Comparison of ENCODE assay signal across 18 cellular contexts in genomic region chr3:59268170-59268569, GRCh38.
DNase-seq lines count a peak whose midpoint lies in the region; ATAC-seq and TF ChIP-seq lines count a peak whose summit lies in the region.
"Had no signal": no experiment of that assay in that cellular context is flagged by ENCODE, and none has a peak within 500 bp of the region (broad histone marks: within the 10 kb centered on the region; RNA-seq: fewer than 3 reads in every experiment).

No MANE protein-coding gene starts in this region.

- no peak for TF ChIP-seq RAD21 in IMR-90 (IDR thresholded peaks at IDR 0.05; ENCODE audit: low read length)

- 0 out of 2 replicates have a peak overlapping the region, but pooled peaks have one; percentile 5 for H3K14ac ChIP-seq in IMR-90 (replicated peaks; ENCODE audit: low read depth, low read length)

- TF ChIP-seq POLR2A in IMR-90 (IDR thresholded peaks at IDR 0.05; ENCODE audit: low read depth, low read length) (no peak), thyroid gland (IDR thresholded peaks at IDR 0.05) (no peak)

- H3K18ac ChIP-seq in IMR-90 (ENCODE audit: low read depth, low read length), result peak overlapping the region; percentile 92

- H3K4ac ChIP-seq in IMR-90 (ENCODE audit: low read depth, low read length), result no peak overlapping the region; the same call in 1 of the 2 replicates

- peak overlapping the region; percentile 36 for H4K91ac ChIP-seq in IMR-90 (ENCODE audit: insufficient read depth, low read depth, low read length)

- H2BK120ac ChIP-seq in IMR-90 (ENCODE audit: low read depth, low read length), result peak overlapping the region; percentile 45

- 0 out of 2 replicates have a peak overlapping the region, but pooled peaks have one; percentile 8 for H2BK20ac ChIP-seq in IMR-90 (ENCODE audit: low read depth, low read length)

- no peak overlapping the region for H3K9ac ChIP-seq in IMR-90 (ENCODE audit: low read depth, low read length)
- H3K9ac ChIP-seq: SK-N-SH had no signal

- H2BK15ac ChIP-seq in IMR-90 (ENCODE audit: low read depth, low read length), result peak overlapping the region; percentile 42; the same call in 1 of the 3 replicates

- H3K4me3 ChIP-seq in IMR-90 (ENCODE audit: insufficient read depth, low read depth, low read length) (no peak overlapping the region), fibroblast of the aortic adventitia (ENCODE audit: low read depth, low read length) (no peak overlapping the region), thyroid gland (replicated peaks in 1 of 3) (no peak overlapping the region)
- H3K4me3 ChIP-seq: GM12878, HAP-1 had no signal

- peaks cover 7% of the 10 kb centered on the region; the same call in 1 of the 2 replicates for H3K9me1 ChIP-seq in IMR-90 (ENCODE audit: insufficient read depth, low read length)

- no TSS peak for BruUV-seq in IMR-90 (replicated peaks; lab: Mats Ljungman, UMichigan)

- no peaks in the 10 kb centered on the region for H3K9me3 ChIP-seq in IMR-90 (ENCODE audit: control insufficient read depth, insufficient read depth, low read length)
- H3K9me3 ChIP-seq in thyroid gland, result no peaks in the 10 kb centered on the region
- H3K9me3 ChIP-seq: HAP-1, SK-N-SH had no signal

- H4K20me1 ChIP-seq in IMR-90 (ENCODE audit: insufficient read depth, low read length), result no peaks in the 10 kb centered on the region

- H3K4me1 ChIP-seq in IMR-90 (ENCODE audit: control insufficient read depth, insufficient read depth, low read length) (peaks cover 6% of the 10 kb centered on the region), thyroid gland (peaks cover 3 to 8% of the 10 kb centered on the region in 2 donors)
- H3K4me1 ChIP-seq: HAP-1 had no signal

- H4K5ac ChIP-seq in IMR-90 (ENCODE audit: low read depth, low read length), result peak overlapping the region; percentile 85

- H2AK5ac ChIP-seq in IMR-90 (ENCODE audit: low read depth, low read length), result peak overlapping the region; percentile 37

- POLR2A ChIA-PET in IMR-90 (lab: Charles Lee; ENCODE audit: unreplicated experiment), result no interaction called here

- no peak overlapping the region for H2AFZ ChIP-seq in IMR-90 (replicated peaks; ENCODE audit: low read length, poor library complexity)

- peak overlapping the region; percentile 56 for H2BK5ac ChIP-seq in IMR-90 (ENCODE audit: low read depth, low read length, poor library complexity, severe bottlenecking)

- H4K8ac ChIP-seq in IMR-90 (ENCODE audit: low read depth in 2 of 2, low read length in 2 of 2), result peak overlapping the region in 1 of 2 experiments; percentile 6; a peak in 2 of 4 replicates

- TF ChIP-seq CTCF in IMR-90 (conservative IDR thresholded peaks at IDR 0.05; ENCODE audit: low read depth, low read length), result no peak
- no peak for TF ChIP-seq CTCF in fibroblast of the aortic adventitia (IDR thresholded peaks at IDR 0.05; ENCODE audit: insufficient read depth, low read length)
- no peak for TF ChIP-seq CTCF in thyroid gland (IDR thresholded peaks at IDR 0.05)
- no peak for TF ChIP-seq CTCF in GM10266 (IDR thresholded peaks at IDR 0.05; ENCODE audit: control insufficient read depth, insufficient read depth, low read depth, missing control alignments)

- ATAC-seq in IMR-90 (ENCODE audit: low read depth) (peak; percentile 78), SK-N-SH treated with all-trans-retinoic acid at 6 μM for 48 hours (no peak; the same call in 2 of the 3 replicates)
- ATAC-seq: GM12878, PC-3, Right ventricle myocardium inferior had no signal

- H3K27me3 ChIP-seq in IMR-90 (ENCODE audit: control insufficient read depth, insufficient read depth, low read length), result no peaks in the 10 kb centered on the region
- H3K27me3 ChIP-seq in thyroid gland, result no peaks in the 10 kb centered on the region

- no peak overlapping the region for H2AK9ac ChIP-seq in IMR-90 (replicated peaks; ENCODE audit: low read depth, low read length, poor library complexity)

- CTCF ChIA-PET in IMR-90 (lab: Yijun Ruan, JAX), result no interaction called here

- no peak overlapping the region for H3K23ac ChIP-seq in IMR-90 (ENCODE audit: low read depth, low read length)

- H3K79me1 ChIP-seq in IMR-90 (ENCODE audit: low read depth in 1 of 2, low read length in 2 of 2), result no peaks in the 10 kb centered on the region

- DNase-seq in IMR-90 (peak; percentile 41), amniotic epithelial cell (ENCODE audit: low read depth) (peak; percentile 71), fibroblast of the aortic adventitia (ENCODE audit: low read depth) (peak; percentile 43), thyroid gland (no peak), MV-4-11 (lab: John Stamatoyannopoulos, UW) (no peak), GM10266 (ENCODE audit: extremely low spot score) (no peak)
- DNase-seq: C1 segment of cervical spinal cord, DMS153, NCI-H1048, NCI-H146, NCI-H2107, NCI-H748 treated with DMSO at 0.1 percent for 48 hours, PC-3, SK-N-SH had no signal

- WGBS in IMR-90 (ENCODE audit: extremely low coverage in 2 of 2, insufficient read length in 1 of 2), 2 experiments, result no CpG with 5 or more reads among the region's 1 CpG
- WGBS in thyroid gland, 2 donors, result 87 to 90% methylated on average over 1 of the region's 1 CpG

- in situ Hi-C loops in IMR-90 (cut with MboI; ENCODE audit: low sequenced_read_pairs), result no loop called here

- intact Hi-C loops in IMR-90 (cut with micrococcal nuclease) (no loop called here), thyroid gland (cut with DNase I) (no loop called here)

- H3K27ac ChIP-seq in IMR-90 (ENCODE audit: insufficient read depth, low read length) (peak overlapping the region; percentile 57; the same call in 1 of the 2 replicates), thyroid gland (no peak overlapping the region)

- H3K36me3 ChIP-seq in IMR-90 (ENCODE audit: control insufficient read depth, insufficient read depth, low read length), result no peaks in the 10 kb centered on the region
- H3K36me3 ChIP-seq in thyroid gland, result no peaks in the 10 kb centered on the region
- H3K36me3 ChIP-seq: HAP-1 had no signal

- dilution Hi-C loops in IMR-90 (cut with HindIII; ENCODE audit: low sequenced_read_pairs, unreplicated experiment), result no loop called here

- H3K4me2 ChIP-seq in IMR-90 (ENCODE audit: low read depth, low read length), result peak overlapping the region; percentile 57
- H3K4me2 ChIP-seq: SK-N-SH had no signal

- H3K56ac ChIP-seq in IMR-90 (ENCODE audit: extremely low read depth, insufficient read depth, low read length), result no peak overlapping the region

TF ChIP-seq in IMR-90, 13 proteins besides CTCF, POLR2A, EP300 and RAD21 (continues in another document):
- TF ChIP-seq CEBPB (IDR thresholded peaks at IDR 0.05; ENCODE audit: low read depth, low read length), result no peak
- TF ChIP-seq CHD1 (IDR thresholded peaks at IDR 0.05; ENCODE audit: low read depth, low read length), result no peak
- TF ChIP-seq RFX5 (IDR thresholded peaks at IDR 0.05; ENCODE audit: low read depth, low read length), result no peak
- TF ChIP-seq FOS (IDR thresholded peaks at IDR 0.05; ENCODE audit: low read depth, low read length), result no peak
- no peak for TF ChIP-seq USF2 (IDR thresholded peaks at IDR 0.05; ENCODE audit: low read depth, low read length)
- TF ChIP-seq SMC3 (IDR thresholded peaks at IDR 0.05; ENCODE audit: low read depth, low read length), result no peak
- TF ChIP-seq BHLHE40 (IDR thresholded peaks at IDR 0.05; ENCODE audit: low read depth, low read length), result no peak
- TF ChIP-seq MAFK (IDR thresholded peaks at IDR 0.05; ENCODE audit: low read depth, low read length), result no peak
- TF ChIP-seq MXI1 (IDR thresholded peaks at IDR 0.05; ENCODE audit: borderline replicate concordance, low read depth, low read length), result no peak

TF ChIP-seq in SK-N-SH treated with all-trans-retinoic acid at 6 μM for 48 hours, 23 proteins besides CTCF, POLR2A, EP300 and RAD21 (continues in another document):
- TF ChIP-seq TSHZ2 (CRISPR knock-in tag; IDR thresholded peaks at IDR 0.05), result no peak
- no peak for TF ChIP-seq GLIS3 (CRISPR knock-in tag; IDR thresholded peaks at IDR 0.05)
- no peak for TF ChIP-seq TOX (CRISPR knock-in tag; IDR thresholded peaks at IDR 0.05; ENCODE audit: borderline replicate concordance)
- no peak for TF ChIP-seq TCF4 (CRISPR knock-in tag; IDR thresholded peaks at IDR 0.05; ENCODE audit: borderline replicate concordance)
- no peak for TF ChIP-seq PATZ1 (CRISPR knock-in tag; IDR thresholded peaks at IDR 0.05; ENCODE audit: borderline replicate concordance)
- no peak for TF ChIP-seq ISL1 (CRISPR knock-in tag; IDR thresholded peaks at IDR 0.05)
- TF ChIP-seq ZC3H10 (CRISPR knock-in tag; IDR thresholded peaks at IDR 0.05), result no peak

Comparison
In these comparisons a context has a peak if more than half of its experiments do, and no peak if none do; other contexts are left out.
1. DNase-seq: peak in IMR-90 (single experiment), amniotic epithelial cell (single experiment) and fibroblast of the aortic adventitia (single experiment); none in thyroid gland (0 of 2), MV-4-11 (single experiment) and GM10266 (single experiment).